14 cellular contexts compared by ENCODE assay signal in the genomic region with DNA sequence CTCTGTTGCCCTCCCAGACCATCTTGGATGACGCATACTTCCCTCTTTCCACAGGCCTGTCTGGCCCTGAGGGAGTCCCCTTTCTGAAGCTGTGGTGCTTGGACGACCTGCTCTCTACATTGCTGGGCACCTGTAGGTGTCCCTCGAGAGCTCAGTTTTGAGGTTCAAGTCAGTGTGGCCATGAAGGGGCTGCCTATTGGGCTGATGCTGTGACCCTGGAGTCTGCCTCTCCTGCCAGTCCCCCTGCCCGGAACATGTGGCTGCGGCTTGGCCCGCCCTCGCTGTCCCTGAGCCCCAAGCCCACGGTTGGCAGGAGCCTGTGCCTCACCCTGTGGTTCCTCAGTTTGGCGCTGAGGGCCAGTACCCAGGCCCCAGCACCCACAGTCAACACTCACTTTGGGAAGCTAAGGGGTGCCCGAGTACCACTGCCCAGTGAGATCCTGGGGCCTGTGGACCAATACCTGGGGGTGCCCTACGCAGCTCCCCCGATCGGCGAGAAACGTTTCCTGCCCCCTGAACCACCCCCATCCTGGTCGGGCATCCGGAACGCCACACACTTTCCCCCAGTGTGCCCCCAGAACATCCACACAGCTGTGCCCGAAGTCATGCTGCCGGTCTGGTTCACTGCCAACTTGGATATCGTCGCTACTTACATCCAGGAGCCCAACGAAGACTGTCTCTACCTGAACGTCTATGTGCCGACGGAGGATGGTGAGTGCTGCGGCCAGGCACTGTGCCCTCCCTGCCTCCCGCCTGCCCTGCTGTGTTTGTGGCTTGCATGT. TPM values are rescaled to one million over a fixed set of nuclear protein-coding genes. Genes with fewer than 3 reads are reported as not detected.
DNase-seq lines count a peak whose midpoint lies in the region; ATAC-seq, FAIRE-seq and TF ChIP-seq lines count a peak whose summit lies in the region.
"Had no signal": no experiment of that assay in that cellular context is flagged by ENCODE, and none has a peak within 500 bp of the region (broad histone marks: within the 10 kb centered on the region; RNA-seq: fewer than 3 reads in every experiment).

No MANE protein-coding gene starts in this region.

- no peaks in the 10 kb centered on the region for H3K36me3 ChIP-seq in pancreas
- H3K36me3 ChIP-seq: SJSA1 had no signal

- intact Hi-C loops in dendritic cell treated with granulocyte-macrophage colony-stimulating factor and Interleukin-4, amounts not matched to agents 40 ng/mL and 50 ng/mL, for 4 days (cut with micrococcal nuclease), result no loop called here
- intact Hi-C loops in pancreas (cut with DNase I), result no loop called here

- H3K4me3 ChIP-seq in pancreas, result no peak overlapping the region
- H3K4me3 ChIP-seq: heart left ventricle, left lung, SJSA1, stomach had no signal

- H3K4me1 Mint-ChIP-seq in dendritic cell treated with granulocyte-macrophage colony-stimulating factor and Interleukin-4, amounts not matched to agents 40 ng/mL and 50 ng/mL, for 4 days (ENCODE audit: low read depth), result peaks cover 67% of the 10 kb centered on the region

- no peaks in the 10 kb centered on the region for H3K27me3 ChIP-seq in pancreas
- H3K27me3 ChIP-seq: left lung, SJSA1, stomach had no signal

- peaks cover 15% of the 10 kb centered on the region for H3K36me3 Mint-ChIP-seq in dendritic cell treated with granulocyte-macrophage colony-stimulating factor and Interleukin-4, amounts not matched to agents 40 ng/mL and 50 ng/mL, for 4 days (ENCODE audit: low read depth)
- H3K36me3 Mint-ChIP-seq: naive thymus-derived CD4-positive, alpha-beta T cell had no signal

- FAIRE-seq in pancreas (lab: Jason Lieb, UNC), result no peak

- H3K9me3 ChIP-seq in pancreas, result no peaks in the 10 kb centered on the region
- H3K9me3 ChIP-seq: heart left ventricle, left lung, SJSA1, stomach had no signal

- ATAC-seq in pancreas, result no peak
- ATAC-seq: heart left ventricle; left lung; naive thymus-derived CD4-positive, alpha-beta T cell; sciatic nerve had no signal

- WGBS in pancreas, 2 donors, result 82% methylated on average over 28 of the region's 28 CpGs

- DNase-seq in pancreas (no peak), dedifferentiated amniotic fluid mesenchymal stem cell (ENCODE audit: extremely low spot score) (no peak)
- DNase-seq: activated naive CD4-positive, alpha-beta T cell treated with anti-CD3 and anti-CD28 coated beads for 36 hours; heart left ventricle; KG1; left lung; naive thymus-derived CD4-positive, alpha-beta T cell; NCI-H2081; stomach had no signal

- H3K27ac ChIP-seq in pancreas, result no peak overlapping the region
- H3K27ac ChIP-seq: epithelial cell of prostate, heart left ventricle, left lung, SJSA1 had no signal

- H3K27ac Mint-ChIP-seq in dendritic cell treated with granulocyte-macrophage colony-stimulating factor and Interleukin-4, amounts not matched to agents 40 ng/mL and 50 ng/mL, for 4 days, result peak overlapping the region; percentile 53
- H3K27ac Mint-ChIP-seq: activated naive CD4-positive, alpha-beta T cell treated with anti-CD3 and anti-CD28 coated beads for 36 hours; naive thymus-derived CD4-positive, alpha-beta T cell had no signal

- no peaks in the 10 kb centered on the region for H3K27me3 Mint-ChIP-seq in dendritic cell treated with granulocyte-macrophage colony-stimulating factor and Interleukin-4, amounts not matched to agents 40 ng/mL and 50 ng/mL, for 4 days
- H3K27me3 Mint-ChIP-seq: naive thymus-derived CD4-positive, alpha-beta T cell had no signal

- H3K4me1 ChIP-seq in pancreas, result no peaks in the 10 kb centered on the region
- H3K4me1 ChIP-seq: SJSA1 had no signal

- TF ChIP-seq CTCF in GM12872 (IDR thresholded peaks at IDR 0.05; ENCODE audit: insufficient read depth, low read depth, low read length), result peak; percentile 12; the same call in 1 of the 3 replicates
- TF ChIP-seq CTCF in pancreas (IDR thresholded peaks at IDR 0.05), result no peak

- no peaks in the 10 kb centered on the region for H3K9me3 Mint-ChIP-seq in dendritic cell treated with granulocyte-macrophage colony-stimulating factor and Interleukin-4, amounts not matched to agents 40 ng/mL and 50 ng/mL, for 4 days
- H3K9me3 Mint-ChIP-seq: activated naive CD4-positive, alpha-beta T cell treated with anti-CD3 and anti-CD28 coated beads for 36 hours had no signal

- H3K4me3 Mint-ChIP-seq in dendritic cell treated with granulocyte-macrophage colony-stimulating factor and Interleukin-4, amounts not matched to agents 40 ng/mL and 50 ng/mL, for 4 days, result no peak overlapping the region
- H3K4me3 Mint-ChIP-seq: activated naive CD4-positive, alpha-beta T cell treated with anti-CD3 and anti-CD28 coated beads for 36 hours; naive thymus-derived CD4-positive, alpha-beta T cell had no signal

RNA-seq across cellular contexts. Expression of a gene that starts 3.0 kb away (rescaled TPM):
- under 1 TPM; 0.04 to 0.56 (median 0.21) TPM for total RNA-seq in pancreas
- polyA plus RNA-seq in pancreas, result under 1 TPM; 0.11 to 0.33 TPM
- total RNA-seq: SJSA1 had no signal

RNA-seq across cellular contexts. Expression of a gene that starts 29.3 kb away (rescaled TPM):
- 10 to 100 TPM; 12.2 to 25.7 (median 18.8) TPM for total RNA-seq in pancreas
- polyA plus RNA-seq in pancreas, result 10 to 100 TPM; 12.8 to 15.9 TPM
- total RNA-seq: SJSA1 had no signal

RNA-seq across cellular contexts. Expression of a gene that starts 36.3 kb away (rescaled TPM):
- 1 to 10 TPM in 4 of 6 donors, under 1 TPM in 2; 0.19 to 4.4 (median 1.8) TPM for total RNA-seq in pancreas
- polyA plus RNA-seq in pancreas, result 1 to 10 TPM; 1.1 to 1.3 TPM
- total RNA-seq: SJSA1 had no signal

RNA-seq across cellular contexts. Expression of a gene that starts 41.1 kb away (rescaled TPM):
- total RNA-seq in pancreas, result not detected
- not detected for polyA plus RNA-seq in pancreas
- total RNA-seq: heart left ventricle, sciatic nerve, SJSA1, stomach had no signal
- polyA plus RNA-seq: heart left ventricle had no signal

RNA-seq across cellular contexts. Expression of a gene that starts 52.0 kb away (rescaled TPM):
- total RNA-seq in pancreas, result 10 to 100 TPM in 5 of 6 donors, 1 to 10 TPM in 1; 8.9 to 20.0 (median 14.6) TPM
- 1 to 10 TPM; 7.5 to 8.5 TPM for polyA plus RNA-seq in pancreas
- total RNA-seq: SJSA1 had no signal
